ENCODE assay signal across 10 cellular contexts in the genomic region with DNA sequence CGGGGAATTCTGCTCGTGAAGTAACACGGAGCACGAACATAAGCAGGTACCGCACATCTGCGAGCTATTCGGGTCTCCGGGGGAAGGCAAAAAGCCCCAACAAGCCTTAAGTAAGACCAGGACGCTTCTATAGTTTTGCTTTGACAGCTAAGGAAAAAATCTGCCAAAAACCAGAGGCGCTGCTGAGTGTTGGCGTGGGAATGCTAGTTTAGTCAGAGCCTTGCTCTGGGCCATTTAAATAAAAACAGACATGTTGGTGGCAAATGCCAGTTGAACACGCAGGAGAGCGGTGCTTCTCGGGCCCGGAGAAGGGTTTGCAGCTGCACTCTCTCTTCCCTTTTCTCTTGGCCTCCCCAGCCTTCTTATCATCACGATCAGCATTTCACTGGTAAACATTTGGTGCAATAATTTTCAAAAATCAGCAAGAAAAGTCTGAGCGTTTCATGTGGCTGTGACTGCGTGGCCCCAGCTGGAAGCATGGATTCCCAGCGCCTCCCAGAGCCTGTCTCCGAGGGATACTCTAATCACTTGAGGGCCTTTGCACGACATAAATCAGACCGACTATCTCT. TPM values are rescaled to one million over a fixed set of nuclear protein-coding genes. Genes with fewer than 3 reads are reported as not detected.
DNase-seq lines count a peak whose midpoint lies in the region; ATAC-seq and TF ChIP-seq lines count a peak whose summit lies in the region.
"Had no signal": no experiment of that assay in that cellular context is flagged by ENCODE, and none has a peak within 500 bp of the region (broad histone marks: within the 10 kb centered on the region; RNA-seq: fewer than 3 reads in every experiment).

No MANE protein-coding gene starts in this region.

- no peak overlapping the region for H3T11ph ChIP-seq in H9 (ENCODE audit: low read length)

- TF ChIP-seq CTCF in GM10248 (IDR thresholded peaks at IDR 0.05; ENCODE audit: control extremely low read depth, extremely low read depth, low read depth, missing control alignments) (no peak), H9 (conservative IDR thresholded peaks at IDR 0.05) (no peak)

- H3K9me3 Mint-ChIP-seq in H9: peaks cover 0 to under 1% of the 10 kb centered on the region in 2 experiments; a peak in 2 of 5 replicates
- H3K9me3 Mint-ChIP-seq: immature natural killer cell had no signal

- H4K5ac ChIP-seq in H9 (ENCODE audit: insufficient read length, low read depth, low read length): no peak overlapping the region

- H3K23ac ChIP-seq in H9 (ENCODE audit: insufficient read length, low read depth, low read length): no peak overlapping the region

- H2BK12ac ChIP-seq in H9 (ENCODE audit: insufficient read length, low read depth, low read length): no peak overlapping the region

- H2AK5ac ChIP-seq in H9 (ENCODE audit: insufficient read length, low read length): no peak overlapping the region

- no peak overlapping the region for H3K18ac ChIP-seq in H9 (ENCODE audit: insufficient read length, low read depth, low read length)

- CTCF ChIA-PET in GM10248 (lab: Yijun Ruan, JAX): interaction anchor here (0.9 to 1.7 kb wide), 7 partner anchors 10 to 188 kb away, joined by 3 to 5 read pairs (median 4); no protein-coding TSS in a partner anchor

- no peak overlapping the region for H4K8ac ChIP-seq in H9 (replicated peaks; ENCODE audit: insufficient read length, low read depth, low read length)

- H3K4me1 ChIP-seq in H9 (ENCODE audit: insufficient read depth, low read length): no peaks in the 10 kb centered on the region; the same call in 1 of the 2 replicates

- H3K27me3 ChIP-seq in H9 (ENCODE audit: insufficient read depth, low read length): no peaks in the 10 kb centered on the region

- POLR2A ChIA-PET in GM10248 (lab: Yijun Ruan, JAX): interaction anchor here (0.7 to 1.0 kb wide), 2 partner anchors 27 to 176 kb away, joined by 3 to 4 read pairs; no protein-coding TSS in a partner anchor

- H2BK15ac ChIP-seq in H9 (ENCODE audit: low read depth, low read length): no peak overlapping the region

- H3K9me3 ChIP-seq in H9 (ENCODE audit: control insufficient read depth, low read depth, low read length): no peaks in the 10 kb centered on the region

- no peak overlapping the region for H2BK20ac ChIP-seq in H9 (ENCODE audit: low read depth, low read length, poor library complexity, severe bottlenecking)

- H2BK5ac ChIP-seq in H9 (ENCODE audit: insufficient read length, low read length): no peak overlapping the region

- H3K23me2 ChIP-seq in H9 (ENCODE audit: insufficient read length, low read depth, low read length, poor library complexity, severe bottlenecking): no peaks in the 10 kb centered on the region

- no peak overlapping the region for H3K4me2 ChIP-seq in H9 (ENCODE audit: insufficient read depth, insufficient read length, low read length)

- H3K4ac ChIP-seq in H9 (ENCODE audit: low read depth, low read length): no peak overlapping the region

- H3K27me3 Mint-ChIP-seq in H9 (ENCODE audit: low read depth): peaks cover 24% of the 10 kb centered on the region

- H3K4me1 Mint-ChIP-seq in H9: peaks cover 40 to 61% of the 10 kb centered on the region in 2 experiments

- peak overlapping the region in 1 of 3 experiments; percentile 58; a peak in 2 of 7 replicates for H3K27ac Mint-ChIP-seq in H9

- H3K79me1 ChIP-seq in H9 (ENCODE audit: insufficient read depth, low read depth, low read length, poor library complexity, severe bottlenecking): no peaks in the 10 kb centered on the region

- ATAC-seq in GM21717 (IDR thresholded peaks at IDR 0.05; ENCODE audit: unreplicated experiment): no peak
- ATAC-seq in HG02623 (IDR thresholded peaks at IDR 0.05; ENCODE audit: unreplicated experiment): no peak

- H2BK120ac ChIP-seq in H9 (ENCODE audit: low read depth, low read length, poor library complexity, severe bottlenecking): no peak overlapping the region

- H3K79me2 ChIP-seq in H9 (ENCODE audit: insufficient read depth, low read length): no peaks in the 10 kb centered on the region

- no peak overlapping the region for H3K4me3 ChIP-seq in skeletal muscle cell (ENCODE audit: low read depth, low read length)

- H3K56ac ChIP-seq in H9 (ENCODE audit: insufficient read length, low read depth, low read length): no peak overlapping the region

- no peak overlapping the region for H3K9ac ChIP-seq in H9 (ENCODE audit: extremely low read depth, insufficient read length, low read length)

- H2AFZ ChIP-seq in H9 (ENCODE audit: low read length): no peak overlapping the region

- H3K14ac ChIP-seq in H9 (ENCODE audit: insufficient read depth, low read length): no peak overlapping the region

- H4K91ac ChIP-seq in H9 (ENCODE audit: insufficient read length, low read depth, low read length): no peak overlapping the region

- no peaks in the 10 kb centered on the region for H3K36me3 Mint-ChIP-seq in H9 (ENCODE audit: insufficient read depth in 1 of 3, low read depth in 3 of 3)
- H3K36me3 Mint-ChIP-seq: immature natural killer cell had no signal

- H3K4me3 Mint-ChIP-seq in H9: peak overlapping the region in 1 of 2 experiments; percentile 26; a peak in 1 of 5 replicates
- H3K4me3 Mint-ChIP-seq: immature natural killer cell had no signal

- DNase-seq in GM10248 (ENCODE audit: extremely low spot score) (peak; percentile 67), OCI-M1 (lab: John Stamatoyannopoulos, UW) (peak; percentile 67), fibroblast of gingiva (ENCODE audit: low read depth) (peak; percentile 73), skeletal muscle cell (ENCODE audit: low read depth) (peak; percentile 35), H9 (no peak), DMS153 (lab: John Stamatoyannopoulos, UW) (no peak)
- DNase-seq: immature natural killer cell had no signal

- H4K20me1 ChIP-seq in H9 (ENCODE audit: control insufficient read depth, insufficient read depth, insufficient read length): no peaks in the 10 kb centered on the region

- H3K27ac ChIP-seq in H9 (ENCODE audit: insufficient read length, low read depth, low read length): no peak overlapping the region
- H3K27ac ChIP-seq: VCaP had no signal

- WGBS in H9 (ENCODE audit: extremely low coverage, insufficient read length, low lambda C conversion rate): no CpG with 5 or more reads among the region's 22 CpGs

RNA-seq across cellular contexts. Expression of gene NOTCH1, which starts 6.4 kb away (rescaled TPM):
- total RNA-seq in H9 (2021): 63.7 and 71.6 TPM in 2 replicates

Comparison
In these comparisons a context has a peak if more than half of its experiments do, and no peak if none do; other contexts are left out.
1. DNase-seq: peak in GM10248 (single experiment), OCI-M1 (single experiment), fibroblast of gingiva (single experiment) and skeletal muscle cell (single experiment); none in H9 (single experiment) and DMS153 (single experiment).